In genomic region chr5:91378683-91379601, GRCh38 we compare ENCODE assay signal across 8 cellular contexts. TPM values are rescaled to one million over a fixed set of nuclear protein-coding genes. Genes with fewer than 3 reads are reported as not detected.
DNase-seq lines count a peak whose midpoint lies in the region; ATAC-seq and TF ChIP-seq lines count a peak whose summit lies in the region.

No MANE protein-coding gene starts in this region.

- H3K9ac ChIP-seq in fibroblast of lung (ENCODE audit: insufficient read depth, low read length), result peak overlapping the region; percentile 83

- DNase-seq in NCI-H1694 (lab: John Stamatoyannopoulos, UW), result peak; percentile 20
- DNase-seq in NCI-H1694 treated with DMSO at 0.1 percent for 48 hours (lab: John Stamatoyannopoulos, UW), result no peak
- no peak for DNase-seq in RWPE2 (ENCODE audit: low spot score)
- DNase-seq in fibroblast of lung (ENCODE audit: low read depth in 2 of 2), result no peak
- no peak for DNase-seq in gastrocnemius medialis
- DNase-seq in amniotic stem cell (lab: John Stamatoyannopoulos, UW), result no peak
- no peak for DNase-seq in KBM-7

- H3K27me3 ChIP-seq in RWPE2 (ENCODE audit: insufficient read depth, poor library complexity, severe bottlenecking), result no peaks in the 10 kb centered on the region
- no peaks in the 10 kb centered on the region for H3K27me3 ChIP-seq in fibroblast of lung (ENCODE audit: control insufficient read depth, insufficient read depth, low read length)
- no peaks in the 10 kb centered on the region for H3K27me3 ChIP-seq in gastrocnemius medialis

- H3K4me1 ChIP-seq in RWPE2 (ENCODE audit: insufficient read depth, poor library complexity, severe bottlenecking) (peaks cover 19% of the 10 kb centered on the region), fibroblast of lung (ENCODE audit: control insufficient read depth, extremely low read depth, insufficient read depth, low read length) (peaks cover 2% of the 10 kb centered on the region), gastrocnemius medialis (peaks cover 17 to 31% of the 10 kb centered on the region in 2 donors)

- H4K20me1 ChIP-seq in fibroblast of lung (ENCODE audit: control insufficient read depth, extremely low read depth, insufficient read depth, low read length), result no peaks in the 10 kb centered on the region

- H3K9me3 ChIP-seq in RWPE2 (ENCODE audit: severe bottlenecking), result no peaks in the 10 kb centered on the region
- no peaks in the 10 kb centered on the region for H3K9me3 ChIP-seq in fibroblast of lung (ENCODE audit: control insufficient read depth, insufficient read depth, low read depth, low read length)
- H3K9me3 ChIP-seq in gastrocnemius medialis, result no peaks in the 10 kb centered on the region

- no peak overlapping the region for H2AFZ ChIP-seq in fibroblast of lung (ENCODE audit: low read length)

- intact Hi-C loops in gastrocnemius medialis (cut with DNase I; ENCODE audit: low total_unique reads), result no loop called here

- in situ Hi-C loops in gastrocnemius medialis (cut with MboI; ENCODE audit: low sequenced_read_pairs in 4 of 4) (loop anchor here in 1 of 4 donors (10.0 to 25.0 kb wide), 2 partner anchors 64 to 967 kb away; partner anchors contain the start of gene CETN3), KBM-7 (cut with MboI; ENCODE audit: low pct_unique_long_range_greater_than_20kb, low sequenced_read_pairs) (loop anchor here (25.0 kb wide), 1 partner anchor 267 kb away; no protein-coding TSS in a partner anchor)

- H3K36me3 ChIP-seq in RWPE2 (ENCODE audit: low read depth), result peaks cover 83% of the 10 kb centered on the region
- H3K36me3 ChIP-seq in fibroblast of lung (ENCODE audit: control insufficient read depth, insufficient read depth, low read length), result peaks cover 8% of the 10 kb centered on the region
- H3K36me3 ChIP-seq in gastrocnemius medialis, result peaks cover 0 to 46% of the 10 kb centered on the region in 2 donors

- H3K79me2 ChIP-seq in fibroblast of lung (ENCODE audit: control insufficient read depth, insufficient read depth, low read length), result peaks cover 68% of the 10 kb centered on the region

- H3K4me3 ChIP-seq in RWPE2 (ENCODE audit: severe bottlenecking) (peak overlapping the region; percentile 63), fibroblast of lung (replicated peaks in 1 of 4; ENCODE audit: control extremely low read depth in 1 of 4, insufficient read depth in 1 of 4, low read depth in 3 of 4, low read length in 4 of 4) (peak overlapping the region; percentile 73 to 90 (median 84)), gastrocnemius medialis (peak overlapping the region; percentile 67 to 96 (median 80))

- TF ChIP-seq POLR2A in gastrocnemius medialis (IDR thresholded peaks at IDR 0.05), result no peak

- H3K4me2 ChIP-seq in fibroblast of lung (ENCODE audit: extremely low read depth, insufficient read depth, low read length), result peak overlapping the region; percentile 88

- H3K27ac ChIP-seq in RWPE2 (ENCODE audit: poor library complexity, severe bottlenecking), result peak overlapping the region; percentile 97
- H3K27ac ChIP-seq in fibroblast of lung (ENCODE audit: insufficient read depth, low read length), result peak overlapping the region; percentile 95
- peak overlapping the region; percentile 90 to 100 (median 94) for H3K27ac ChIP-seq in gastrocnemius medialis

- TF ChIP-seq CTCF in RWPE2 (IDR thresholded peaks at IDR 0.05; ENCODE audit: poor library complexity, severe bottlenecking) (no peak), fibroblast of lung (conservative IDR thresholded peaks at IDR 0.05 in 1 of 2, IDR thresholded peaks at IDR 0.05 in 1 of 2; ENCODE audit: low read depth in 1 of 2, low read length in 2 of 2) (no peak), gastrocnemius medialis (IDR thresholded peaks at IDR 0.05 in 4 of 5, conservative IDR thresholded peaks at IDR 0.05 in 1 of 5) (no peak)

- ATAC-seq in RWPE2 (ENCODE audit: low read depth) (no peak), gastrocnemius medialis (no peak), GM21737 (IDR thresholded peaks at IDR 0.05; ENCODE audit: unreplicated experiment) (no peak)

RNA-seq across cellular contexts. Expression of gene ARRDC3, which starts 4.2 kb away (rescaled TPM):
- total RNA-seq in fibroblast of lung, result 87.1 and 105 TPM in 2 replicates
- polyA plus RNA-seq in fibroblast of lung, result 32.6 and 33.6 TPM in 2 replicates
- polyA plus RNA-seq in fibroblast of lung (2012), result 22.1 and 22.6 TPM in 2 replicates
- polyA minus RNA-seq in fibroblast of lung (ENCODE audit: low replicate concordance), result 15.7 and 17.6 TPM in 2 replicates
- total RNA-seq in gastrocnemius medialis, result 100 to 1,000 TPM in 1 of 4 donors, 10 to 100 TPM in 3; 64.1 to 116 (median 87.7) TPM
